Comparison of ENCODE assay signal across 33 cellular contexts in the genomic region with DNA sequence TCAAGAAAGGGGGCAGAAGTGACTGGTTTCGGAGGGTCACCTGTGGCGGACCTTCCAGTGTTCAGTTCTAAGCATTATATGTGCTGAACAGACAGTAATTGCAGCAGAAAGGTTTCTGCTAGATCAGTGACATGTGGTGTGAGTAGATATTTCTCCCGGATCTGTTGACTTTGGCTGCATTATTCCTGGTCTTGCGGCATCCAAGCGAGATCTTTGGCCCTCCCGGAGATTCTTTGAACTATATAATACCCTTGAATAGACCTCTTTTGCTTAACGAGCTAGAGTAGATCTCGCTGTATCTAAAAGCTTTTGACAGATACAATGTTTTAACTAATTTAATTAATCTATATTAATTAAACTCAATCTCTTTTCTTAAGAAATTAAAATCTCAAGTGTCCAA.
"Had no signal": no experiment of that assay in that cellular context is flagged by ENCODE, and none has a peak within 500 bp of the region (broad histone marks: within the 10 kb centered on the region; RNA-seq: fewer than 3 reads in every experiment).

No MANE protein-coding gene starts in this region.

- ATAC-seq: activated CD8-positive, alpha-beta T cell treated with anti-CD3 and anti-CD28 coated beads for 36 hours; activated T-cell treated with anti-CD3 and anti-CD28 coated beads, Interleukin-2, amount 50 U/mL, for 72 hours; activated T-helper 17 cell treated with anti-CD3 and anti-CD28 coated beads, Interleukin-2, amount 50 U/mL, for 72 hours; body of pancreas; Panc1 had no signal

- DNase-seq: activated CD4-positive, alpha-beta T cell treated with anti-CD3 and anti-CD28 coated beads, Interleukin-2, amount 10 ng/mL, durations not matched to agents 24 days and 14 days; activated CD4-positive, alpha-beta T cell treated with anti-CD3 and anti-CD28 coated beads, Interleukin-2, amount 50 U/mL, for 4 hours; activated CD8-positive, alpha-beta T cell treated with anti-CD3 and anti-CD28 coated beads for 36 hours; activated effector memory CD4-positive, alpha-beta T cell treated with anti-CD3 and anti-CD28 coated beads, Interleukin-2, amount 50 U/mL, for 16 hours; activated naive CD4-positive, alpha-beta T cell; activated naive CD4-positive, alpha-beta T cell treated with anti-CD3 and anti-CD28 coated beads, Interleukin-2, amount 50 U/mL, for 16 hours; activated naive CD8-positive, alpha-beta T cell treated with anti-CD3 and anti-CD28 coated beads for 36 hours; activated T-cell treated with anti-CD3 and anti-CD28 coated beads, Interleukin-2, amount 50 U/mL, for 1 hour; activated T-cell treated with anti-CD3 and anti-CD28 coated beads, Interleukin-2, amount 50 U/mL, for 72 hours; amniotic stem cell; aorta; body of pancreas; caudate nucleus; Kasumi-1; KG1; MG63; NCI-H1092; NCI-H146; NCI-H187; NCI-H2029 treated with DMSO at 0.1 percent for 48 hours; NCI-H2107; NCI-H2171; NCI-H510A treated with DMSO at 0.1 percent for 48 hours; NCI-H526 treated with DMSO at 0.1 percent for 48 hours; SHP77 treated with DMSO at 0.1 percent for 48 hours; SK-N-SH had no signal

- H3K36me3 Mint-ChIP-seq: activated naive CD8-positive, alpha-beta T cell treated with anti-CD3 and anti-CD28 coated beads for 36 hours had no signal

- H3K4me3 Mint-ChIP-seq: activated CD4-positive, alpha-beta T cell treated with anti-CD3 and anti-CD28 coated beads, Interleukin-2, amount 10 ng/mL, durations not matched to agents 24 days and 14 days; activated CD8-positive, alpha-beta T cell treated with anti-CD3 and anti-CD28 coated beads for 36 hours; activated naive CD8-positive, alpha-beta T cell treated with anti-CD3 and anti-CD28 coated beads for 36 hours; activated T-cell treated with anti-CD3 and anti-CD28 coated beads, Interleukin-2, amount 50 U/mL, for 72 hours; activated T-helper 17 cell treated with anti-CD3 and anti-CD28 coated beads, Interleukin-2, amount 50 U/mL, for 72 hours; T-helper 1 cell treated with Interleukin-12 subunit alpha and Interleukin-12 subunit beta and Interleukin-4 antibody, amounts not matched to agents 30 μg/mL and 1 μg/mL, for 36 hours; T-helper 2 cell treated with Interferon-gamma antibody and Interleukin-4, amounts not matched to agents 5 μg/mL and 100 μg/mL, for 36 hours had no signal

- H3K4me1 Mint-ChIP-seq: activated CD4-positive, alpha-beta T cell treated with anti-CD3 and anti-CD28 coated beads, Interleukin-2, amount 10 ng/mL, durations not matched to agents 24 days and 14 days; activated naive CD8-positive, alpha-beta T cell treated with anti-CD3 and anti-CD28 coated beads for 36 hours; activated T-helper 17 cell treated with anti-CD3 and anti-CD28 coated beads, Interleukin-2, amount 50 U/mL, for 72 hours had no signal

- H3K9me3 Mint-ChIP-seq: activated CD4-positive, alpha-beta T cell treated with anti-CD3 and anti-CD28 coated beads, Interleukin-2, amount 10 ng/mL, durations not matched to agents 24 days and 14 days; activated T-helper 17 cell treated with anti-CD3 and anti-CD28 coated beads, Interleukin-2, amount 50 U/mL, for 72 hours; T-helper 1 cell treated with Interleukin-12 subunit alpha and Interleukin-12 subunit beta and Interleukin-4 antibody, amounts not matched to agents 30 μg/mL and 1 μg/mL, for 36 hours; T-helper 2 cell treated with Interferon-gamma antibody and Interleukin-4, amounts not matched to agents 5 μg/mL and 100 μg/mL, for 36 hours had no signal

- H3K36me3 ChIP-seq: MG63, SJSA1 had no signal

- H3K27me3 Mint-ChIP-seq: activated CD4-positive, alpha-beta T cell treated with anti-CD3 and anti-CD28 coated beads, Interleukin-2, amount 10 ng/mL, durations not matched to agents 24 days and 14 days; activated CD8-positive, alpha-beta T cell treated with anti-CD3 and anti-CD28 coated beads for 36 hours; activated naive CD8-positive, alpha-beta T cell treated with anti-CD3 and anti-CD28 coated beads for 36 hours; activated T-helper 17 cell treated with anti-CD3 and anti-CD28 coated beads, Interleukin-2, amount 50 U/mL, for 72 hours had no signal

- H3K4me1 ChIP-seq: body of pancreas, SJSA1 had no signal

- H3K9me3 ChIP-seq: body of pancreas, MG63, SJSA1, SK-N-SH had no signal

- H3K27ac ChIP-seq: body of pancreas, SJSA1 had no signal

- H3K27me3 ChIP-seq: body of pancreas, MG63, SJSA1 had no signal

- H3K27ac Mint-ChIP-seq: activated CD4-positive, alpha-beta T cell treated with anti-CD3 and anti-CD28 coated beads, Interleukin-2, amount 10 ng/mL, durations not matched to agents 24 days and 14 days; activated CD8-positive, alpha-beta T cell treated with anti-CD3 and anti-CD28 coated beads for 36 hours; activated naive CD8-positive, alpha-beta T cell treated with anti-CD3 and anti-CD28 coated beads for 36 hours; activated T-cell treated with anti-CD3 and anti-CD28 coated beads, Interleukin-2, amount 50 U/mL, for 72 hours; activated T-helper 17 cell treated with anti-CD3 and anti-CD28 coated beads, Interleukin-2, amount 50 U/mL, for 72 hours; T-helper 1 cell treated with Interleukin-12 subunit alpha and Interleukin-12 subunit beta and Interleukin-4 antibody, amounts not matched to agents 30 μg/mL and 1 μg/mL, for 36 hours; T-helper 2 cell treated with Interferon-gamma antibody and Interleukin-4, amounts not matched to agents 5 μg/mL and 100 μg/mL, for 36 hours had no signal

- FAIRE-seq: bronchial epithelial cell, TTC549 had no signal

- H3K4me3 ChIP-seq: body of pancreas, MG63, SJSA1 had no signal
